Comparison of ENCODE assay signal across 1 cellular context in the genomic region with DNA sequence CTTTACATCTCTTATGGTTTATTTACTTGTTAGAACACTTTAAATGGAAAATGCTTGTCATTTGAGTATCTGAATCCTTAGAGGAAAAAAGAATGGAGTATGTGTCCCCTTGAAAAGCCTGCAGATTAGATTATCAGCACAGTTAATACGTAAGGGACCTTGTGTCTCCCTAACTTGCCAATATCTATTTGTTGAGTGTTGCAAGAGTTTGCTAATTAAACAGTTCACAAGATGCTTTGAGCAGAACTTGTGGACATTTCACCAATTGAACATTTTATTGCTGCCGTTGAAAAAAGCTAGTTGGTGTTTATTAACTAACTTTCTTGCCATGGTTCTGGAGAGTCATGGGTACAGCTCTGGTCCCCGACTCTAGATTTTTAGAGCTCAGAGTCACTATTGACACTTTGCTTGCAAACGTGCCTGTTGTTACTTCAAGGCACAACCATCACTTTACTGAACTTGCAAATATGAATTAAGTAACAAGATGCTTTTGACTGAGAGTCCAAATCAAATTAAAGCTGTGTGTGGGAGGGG.
TF ChIP-seq lines count a peak whose summit lies in the region.

No MANE protein-coding gene starts in this region.

TF ChIP-seq in A549, 52 proteins besides CTCF, POLR2A, EP300 and RAD21 (continued from another document):
- TF ChIP-seq REST (IDR thresholded peaks at IDR 0.05), result no peak
